In the genomic region with DNA sequence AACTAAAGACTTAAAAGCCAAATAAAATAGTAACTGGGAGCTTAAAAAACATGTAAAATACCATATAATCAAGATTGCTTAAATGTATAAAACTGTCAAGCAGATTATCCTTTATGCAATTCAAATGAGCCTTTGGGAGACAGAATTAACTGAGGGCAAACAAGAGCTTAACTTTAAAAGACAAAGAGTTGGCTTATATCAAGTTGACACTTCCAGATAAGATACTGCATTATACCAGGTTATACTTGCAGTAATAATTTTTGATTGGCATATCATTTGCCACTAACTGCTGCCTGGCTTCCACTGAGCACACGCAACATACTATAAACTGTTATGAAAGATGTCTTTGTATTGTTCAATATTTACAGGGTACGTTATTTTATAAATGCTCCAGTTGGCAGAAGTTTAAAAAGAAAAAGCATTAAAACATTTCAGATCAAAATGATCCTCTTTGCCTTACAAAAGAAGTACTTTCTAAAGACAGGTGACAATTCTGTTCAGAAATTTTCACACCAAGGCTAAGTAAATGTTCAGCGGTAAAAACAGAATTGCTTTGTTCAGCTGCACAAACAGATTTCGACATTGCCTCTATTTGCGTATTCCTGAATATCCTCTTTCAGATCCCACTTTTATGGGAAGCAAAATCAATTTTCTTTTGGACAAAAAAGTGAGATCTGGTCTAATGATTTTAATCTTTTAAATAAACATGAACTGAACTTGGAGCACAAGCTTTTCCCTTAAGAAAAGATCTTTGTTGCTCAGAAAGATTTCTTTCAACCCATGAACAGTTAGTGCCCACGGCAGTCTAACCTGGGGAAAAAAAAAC, we compare ENCODE assay signal across 1 cellular context.
TF ChIP-seq lines count a peak whose summit lies in the region.

No MANE protein-coding gene starts in this region.

TF ChIP-seq in SK-N-SH treated with all-trans-retinoic acid at 6 μM for 48 hours, 23 proteins besides CTCF, POLR2A, EP300 and RAD21 (continued from another document):
- TF ChIP-seq ZNF8 (CRISPR knock-in tag; IDR thresholded peaks at IDR 0.05) (no peak), ZFP3 (CRISPR knock-in tag; IDR thresholded peaks at IDR 0.05) (no peak)
TF ChIP-seq in SK-N-SH treated with all-trans-retinoic acid at 6 μM for 48 hours: peak in this region for 0.
